8 cellular contexts compared by ENCODE assay signal in the genomic region with DNA sequence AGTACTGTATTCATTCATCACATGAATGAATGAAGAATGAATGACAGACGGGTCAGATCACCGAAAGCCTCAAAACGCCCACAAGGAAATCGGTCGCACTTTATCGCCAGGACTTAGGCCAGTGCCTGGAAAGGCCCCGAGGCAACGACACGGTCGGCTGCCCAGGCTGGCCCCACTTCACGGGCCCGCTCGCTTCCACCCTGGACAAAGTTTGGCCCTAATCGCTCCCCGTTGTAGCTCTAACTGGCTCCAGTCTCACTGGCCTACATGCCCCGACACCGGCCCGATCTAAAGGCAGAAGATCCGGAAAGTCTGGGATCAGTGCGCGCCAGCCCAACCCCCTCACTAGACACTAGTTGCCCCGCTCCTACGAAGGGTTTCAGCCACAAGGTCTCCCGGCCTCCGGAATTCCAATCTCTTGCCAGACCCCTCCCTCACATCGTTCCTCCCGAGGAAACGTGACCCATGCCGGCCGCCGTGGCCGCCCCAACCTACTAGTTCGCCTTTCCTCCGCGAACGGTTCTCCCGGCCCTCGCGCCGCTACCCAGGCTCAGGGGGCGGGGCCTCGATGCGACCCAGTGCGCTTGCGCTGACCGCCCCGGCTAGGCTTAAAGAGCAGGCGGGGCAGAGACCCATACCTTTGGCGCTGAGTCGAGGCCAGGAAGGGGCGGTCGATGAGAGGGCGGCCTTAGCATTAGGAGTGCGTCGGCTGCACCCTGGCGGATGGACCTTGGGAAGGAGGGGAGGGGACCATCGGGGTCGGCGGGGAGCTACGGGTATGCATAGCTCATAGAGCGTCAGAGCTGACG. TPM values are rescaled to one million over a fixed set of nuclear protein-coding genes. Genes with fewer than 3 reads are reported as not detected.
DNase-seq lines count a peak whose midpoint lies in the region; ATAC-seq, FAIRE-seq and TF ChIP-seq lines count a peak whose summit lies in the region.

TSS of gene GSS (minus strand) at position 575 of the 809 bp plus-strand sequence. CDS start 3,954 bp downstream, outside the sequence.
TSS of gene MYH7B (plus strand) at position 637 of the 809 bp plus-strand sequence. CDS start 22,138 bp downstream, outside the sequence.

- no peaks in the 10 kb centered on the region for H3K9me3 ChIP-seq in BLaER1 treated with 17β-estradiol and CSF1 and Interleukin-3, amounts not matched to agents 10 nM and 100 nM (replicated peaks in 1 of 11)
- no peaks in the 10 kb centered on the region for H3K9me3 ChIP-seq in colonic mucosa

- H3K9ac ChIP-seq in BLaER1 treated with 17β-estradiol and CSF1 and Interleukin-3, amounts not matched to agents 10 nM and 100 nM, result peak within 1 kb of the TSS; percentile 89 to 97 (median 92)
- peak within 1 kb of the TSS; percentile 67 to 92 for H3K9ac ChIP-seq in colonic mucosa (ENCODE audit: low read depth in 2 of 2, low read length in 2 of 2)

- H3K4me1 ChIP-seq in BLaER1 treated with 17β-estradiol and CSF1 and Interleukin-3, amounts not matched to agents 10 nM and 100 nM, result peaks cover 14 to 28% (median 20%) of the 10 kb centered on the region in 10 experiments; a peak in 19 of 20 replicates
- H3K4me1 ChIP-seq in colonic mucosa, result no peaks in the 10 kb centered on the region

- H3K27me3 ChIP-seq in BLaER1 treated with 17β-estradiol and CSF1 and Interleukin-3, amounts not matched to agents 10 nM and 100 nM, result no peaks in the 10 kb centered on the region
- H3K27me3 ChIP-seq in colonic mucosa, result no peaks in the 10 kb centered on the region
- H3K27me3 ChIP-seq in layer of hippocampus (ENCODE audit: control insufficient read depth, insufficient read depth, low read length), result no peaks in the 10 kb centered on the region

- peak within 1 kb of the TSS; percentile 83 to 97 (median 91) for H3K4me2 ChIP-seq in BLaER1 treated with 17β-estradiol and CSF1 and Interleukin-3, amounts not matched to agents 10 nM and 100 nM

- intact Hi-C loops in colonic mucosa (cut with DNase I), result loop anchor here (2.0 kb wide), 1 partner anchor 83 kb away; the partner anchor contains the start of gene GGT7

- peak within 1 kb of the TSS; percentile 58 to 79 (median 72) for H3K4me3 ChIP-seq in BLaER1 treated with 17β-estradiol and CSF1 and Interleukin-3, amounts not matched to agents 10 nM and 100 nM
- peak within 1 kb of the TSS; percentile 50 for H3K4me3 ChIP-seq in colonic mucosa

- H4K20me1 ChIP-seq in BLaER1 treated with 17β-estradiol and CSF1 and Interleukin-3, amounts not matched to agents 10 nM and 100 nM, result peaks cover 0 to 5% (median 0%) of the 10 kb centered on the region in 11 experiments; a peak in 1 of 22 replicates

- FAIRE-seq in GM19239 (lab: Jason Lieb, UNC), result peak; percentile 84

- TF ChIP-seq CTCF in colonic mucosa (IDR thresholded peaks at IDR 0.05), result no peak

- H3K27ac ChIP-seq in BLaER1 treated with 17β-estradiol and CSF1 and Interleukin-3, amounts not matched to agents 10 nM and 100 nM, result peak within 1 kb of the TSS; percentile 84 to 97 (median 90)
- H3K27ac ChIP-seq in colonic mucosa (peak within 1 kb of the TSS; percentile 89), layer of hippocampus (ENCODE audit: low read depth, low read length) (peak within 1 kb of the TSS; percentile 94)

- H3K36me3 ChIP-seq in BLaER1 treated with 17β-estradiol and CSF1 and Interleukin-3, amounts not matched to agents 10 nM and 100 nM, result peaks cover 13 to 20% (median 18%) of the 10 kb centered on the region in 11 experiments
- H3K36me3 ChIP-seq in colonic mucosa, result no peaks in the 10 kb centered on the region

- DNase-seq in GM19239 (ENCODE audit: insufficient read length, low spot score) (peak; percentile 91), NCI-H524 (lab: John Stamatoyannopoulos, UW) (peak; percentile 97 to 98), colonic mucosa (peak; percentile 98)
- DNase-seq in activated CD4-positive, alpha-beta T cell treated with anti-CD3 and anti-CD28 coated beads for 48 hours, result peak; percentile 99
- peak; percentile 97 to 98 (median 97) for DNase-seq in stimulated activated CD4-positive, alpha-beta T cell treated with anti-CD3 and anti-CD28 coated beads, Interleukin-1b, Interleukin-23, amount 100 ng/mL, for 24 hours (ENCODE audit: low read depth in 4 of 4, low spot score in 1 of 4)

- peak; percentile 67 for ATAC-seq in HG03457 (IDR thresholded peaks at IDR 0.05; ENCODE audit: unreplicated experiment)

RNA-seq across cellular contexts. Expression of gene GSS, which starts in this region (rescaled TPM):
- 100 to 1,000 TPM in 1 of 2 donors, 10 to 100 TPM in 1; 83.4 to 109 TPM for total RNA-seq in colonic mucosa

RNA-seq across cellular contexts. Expression of gene MYH7B, which starts in this region (rescaled TPM):
- total RNA-seq in colonic mucosa, result 1 to 10 TPM in 1 of 2 donors, under 1 TPM in 1; 0.69 to 1.5 TPM

Comparison
In these comparisons a context has a peak if more than half of its experiments do, and no peak if none do; other contexts are left out.
1. Peak in every context shown above with its lines: DNase-seq, ATAC-seq, H3K4me3 ChIP-seq and H3K27ac ChIP-seq.